22 cellular contexts compared by ENCODE assay signal in the genomic region with DNA sequence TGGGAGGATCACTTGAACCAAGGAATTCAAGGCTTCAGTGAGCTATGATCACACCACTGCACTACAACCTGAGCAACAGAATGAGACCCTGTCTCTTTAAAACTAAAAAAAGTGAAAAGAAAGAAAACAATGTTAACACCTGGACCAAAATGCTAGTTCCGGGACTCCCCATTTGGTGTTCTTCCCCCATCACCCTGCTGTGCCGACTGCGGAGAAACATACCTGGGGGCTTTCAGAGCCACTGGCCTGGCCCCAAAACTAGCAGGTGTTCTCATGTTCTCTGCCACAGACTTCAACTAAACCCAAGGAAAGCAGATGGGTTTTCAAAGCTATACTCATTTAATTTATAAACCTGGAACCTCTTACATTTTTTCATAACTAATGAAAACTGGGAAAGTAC.
"Had no signal": no experiment of that assay in that cellular context is flagged by ENCODE, and none has a peak within 500 bp of the region (broad histone marks: within the 10 kb centered on the region; RNA-seq: fewer than 3 reads in every experiment).

No MANE protein-coding gene starts in this region.

- H3K27ac ChIP-seq: left lung, neural progenitor cell, parathyroid adenoma, right atrium auricular region, tibial artery had no signal

- H3K4me1 ChIP-seq: neural progenitor cell had no signal

- H3K36me3 ChIP-seq: left lung, neural progenitor cell, right atrium auricular region, stomach, tibial artery had no signal

- ATAC-seq: effector memory CD8-positive, alpha-beta T cell; left cardiac atrium; left lung; naive thymus-derived CD4-positive, alpha-beta T cell; sciatic nerve; stimulated activated effector memory CD8-positive, alpha-beta T cell treated with anti-CD3 and anti-CD28 coated beads, Interleukin-12 subunit alpha, Interleukin-12 subunit beta, amount 100 ng/mL, for 72 hours had no signal

- DNase-seq: cortex of kidney; effector memory CD8-positive, alpha-beta T cell; erythroblast; esophagus squamous epithelium; foreskin melanocyte; head of caudate nucleus; left cardiac atrium; left lung; mammary epithelial cell; mesendoderm; midbrain; naive thymus-derived CD4-positive, alpha-beta T cell; stimulated activated CD4-positive, alpha-beta T cell treated with anti-CD3 and anti-CD28 coated beads, Interleukin-2, amount 100 ng/mL, for 24 hours; stimulated activated CD4-positive, alpha-beta T cell treated with anti-CD3 and anti-CD28 coated beads, Interleukin-4, amount 100 ng/mL, for 24 hours; stimulated activated naive CD4-positive, alpha-beta T cell treated with Interleukin-2 at 50 U/mL for 16 hours; stomach; tibial artery had no signal

- H3K4me3 ChIP-seq: esophagus squamous epithelium, left lung, neural progenitor cell, right atrium auricular region, stomach, tibial artery had no signal

- H3K27me3 ChIP-seq: esophagus squamous epithelium, left lung, neural progenitor cell, right atrium auricular region, stomach, tibial artery had no signal

- H3K9me3 ChIP-seq: esophagus squamous epithelium, left lung, right atrium auricular region, stomach, tibial artery had no signal
